ENCODE assay signal across 14 cellular contexts in genomic region chr1:71950579-71950978, GRCh38.
DNase-seq lines count a peak whose midpoint lies in the region; ATAC-seq and FAIRE-seq lines count a peak whose summit lies in the region.
"Had no signal": no experiment of that assay in that cellular context is flagged by ENCODE, and none has a peak within 500 bp of the region (broad histone marks: within the 10 kb centered on the region; RNA-seq: fewer than 3 reads in every experiment).

No MANE protein-coding gene starts in this region.

- no peaks in the 10 kb centered on the region for H3K36me3 Mint-ChIP-seq in stimulated activated naive B cell treated with anti-CD40 and anti-IgM and Interleukin-4, amounts not matched to agents 10 μg/mL and 1 μg/mL and 100 μg/mL, for 72 hours
- H3K36me3 Mint-ChIP-seq: CD8-positive, alpha-beta memory T cell; IgD-negative memory B cell had no signal

- no peak overlapping the region for H3K4me3 Mint-ChIP-seq in stimulated activated naive B cell treated with anti-CD40 and anti-IgM and Interleukin-4, amounts not matched to agents 10 μg/mL and 1 μg/mL and 100 μg/mL, for 72 hours
- H3K4me3 Mint-ChIP-seq: CD8-positive, alpha-beta memory T cell; GM23338; H9; IgD-negative memory B cell had no signal

- DNase-seq in COLO829 (ENCODE audit: low spot score) (peak; percentile 0), NCI-H146 (lab: John Stamatoyannopoulos, UW) (peak; percentile 23), frontal cortex (ENCODE audit: low spot score in 2 of 2) (no peak), putamen (ENCODE audit: low spot score) (peak; percentile 6)
- DNase-seq in stimulated activated naive B cell treated with anti-CD40 and anti-IgM and Interleukin-4, amounts not matched to agents 10 μg/mL and 1 μg/mL and 100 μg/mL, for 72 hours = no peak
- DNase-seq: CD8-positive, alpha-beta memory T cell; DMS53; H9 had no signal

- H3K27me3 Mint-ChIP-seq in stimulated activated naive B cell treated with anti-CD40 and anti-IgM and Interleukin-4, amounts not matched to agents 10 μg/mL and 1 μg/mL and 100 μg/mL, for 72 hours = no peaks in the 10 kb centered on the region
- H3K27me3 Mint-ChIP-seq: CD8-positive, alpha-beta memory T cell; IgD-negative memory B cell had no signal

- H3K27ac Mint-ChIP-seq in stimulated activated naive B cell treated with anti-CD40 and anti-IgM and Interleukin-4, amounts not matched to agents 10 μg/mL and 1 μg/mL and 100 μg/mL, for 72 hours = no peak overlapping the region
- H3K27ac Mint-ChIP-seq: CD8-positive, alpha-beta memory T cell; GM23338; H9; IgD-negative memory B cell had no signal

- ATAC-seq in GM18498 (IDR thresholded peaks at IDR 0.05; ENCODE audit: unreplicated experiment) (no peak), HG02970 (IDR thresholded peaks at IDR 0.05; ENCODE audit: low FRiP score, unreplicated experiment) (no peak)
- no peak for ATAC-seq in stimulated activated naive B cell treated with anti-CD40 and anti-IgM and Interleukin-4, amounts not matched to agents 10 μg/mL and 1 μg/mL and 100 μg/mL, for 72 hours (replicated peaks)
- ATAC-seq: GM12878, GM23338 had no signal

- FAIRE-seq in frontal cortex (lab: Jason Lieb, UNC) = peak; percentile 36
- FAIRE-seq: A204.1, GM12878 had no signal

- peaks cover 0 to 4% of the 10 kb centered on the region in 2 donors for H3K4me1 Mint-ChIP-seq in stimulated activated naive B cell treated with anti-CD40 and anti-IgM and Interleukin-4, amounts not matched to agents 10 μg/mL and 1 μg/mL and 100 μg/mL, for 72 hours
- H3K4me1 Mint-ChIP-seq: CD8-positive, alpha-beta memory T cell; IgD-negative memory B cell had no signal

- H3K9me3 Mint-ChIP-seq in stimulated activated naive B cell treated with anti-CD40 and anti-IgM and Interleukin-4, amounts not matched to agents 10 μg/mL and 1 μg/mL and 100 μg/mL, for 72 hours = no peaks in the 10 kb centered on the region
- H3K9me3 Mint-ChIP-seq: GM23338, H9 had no signal

Comparison
In these comparisons a context has a peak if more than half of its experiments do, and no peak if none do; other contexts are left out.
1. DNase-seq: peak in COLO829 (single experiment), NCI-H146 (single experiment) and putamen (single experiment); none in frontal cortex (0 of 2) and stimulated activated naive B cell treated with anti-CD40 and anti-IgM and Interleukin-4, amounts not matched to agents 10 μg/mL and 1 μg/mL and 100 μg/mL, for 72 hours (single experiment).